ENCODE assay signal across 9 cellular contexts in genomic region chr1:1199961-1200875, GRCh38. TPM values are rescaled to one million over a fixed set of nuclear protein-coding genes. Genes with fewer than 3 reads are reported as not detected.
DNase-seq lines count a peak whose midpoint lies in the region; ATAC-seq and TF ChIP-seq lines count a peak whose summit lies in the region.
"Had no signal": no experiment of that assay in that cellular context is flagged by ENCODE, and none has a peak within 500 bp of the region (broad histone marks: within the 10 kb centered on the region; RNA-seq: fewer than 3 reads in every experiment).

No MANE protein-coding gene starts in this region.

- peaks cover under 1% of the 10 kb centered on the region for H3K27me3 Mint-ChIP-seq in T-helper 2 cell treated with Interferon-gamma antibody and Interleukin-4, amounts not matched to agents 5 μg/mL and 100 μg/mL, for 36 hours (ENCODE audit: low read depth)
- peaks cover 6% of the 10 kb centered on the region for H3K27me3 Mint-ChIP-seq in glutamatergic neuron (ENCODE audit: unreplicated experiment)

- 92% methylated on average over 30 of the region's 31 CpGs for WGBS in smooth muscle cell (ENCODE audit: low lambda C conversion rate)

- H3K36me3 Mint-ChIP-seq in T-helper 2 cell treated with Interferon-gamma antibody and Interleukin-4, amounts not matched to agents 5 μg/mL and 100 μg/mL, for 36 hours (ENCODE audit: low read depth), result peaks cover under 1% of the 10 kb centered on the region
- peaks cover 4% of the 10 kb centered on the region for H3K36me3 Mint-ChIP-seq in glutamatergic neuron (ENCODE audit: unreplicated experiment)

- no peaks in the 10 kb centered on the region for H3F3A ChIP-seq in smooth muscle cell (ENCODE audit: low read depth)

- peak; percentile 37 for DNase-seq in DMS53 (lab: John Stamatoyannopoulos, UW)
- DNase-seq in DMS53 treated with DMSO at 0.1 percent for 48 hours (lab: John Stamatoyannopoulos, UW; ENCODE audit: unreplicated experiment), result no peak
- no peak for DNase-seq in T-helper 2 cell treated with Interferon-gamma antibody and Interleukin-4, amounts not matched to agents 5 μg/mL and 100 μg/mL, for 36 hours (ENCODE audit: low spot score)
- DNase-seq in glutamatergic neuron, result peak; percentile 32
- DNase-seq in smooth muscle cell (lab: John Stamatoyannopoulos, UW; ENCODE audit: unreplicated experiment), result no peak
- DNase-seq in COR-L47 (lab: John Stamatoyannopoulos, UW), result no peak
- DNase-seq: NCI-H226 had no signal

- H2AFZ ChIP-seq in smooth muscle cell (ENCODE audit: low read depth), result no peak overlapping the region

- peak overlapping the region; percentile 69 for H3K27ac Mint-ChIP-seq in T-helper 2 cell treated with Interferon-gamma antibody and Interleukin-4, amounts not matched to agents 5 μg/mL and 100 μg/mL, for 36 hours
- H3K27ac Mint-ChIP-seq in glutamatergic neuron (ENCODE audit: unreplicated experiment), result no peak overlapping the region

- TF ChIP-seq CTCF in glutamatergic neuron (IDR thresholded peaks at IDR 0.05; ENCODE audit: partially characterized antibody, unreplicated experiment) (no peak), smooth muscle cell (IDR thresholded peaks at IDR 0.05; ENCODE audit: borderline replicate concordance, insufficient read depth, poor library complexity, severe bottlenecking) (no peak)

- no peaks in the 10 kb centered on the region for H3K36me3 ChIP-seq in smooth muscle cell (ENCODE audit: low read depth)

- H3K79me2 ChIP-seq in smooth muscle cell (ENCODE audit: low read depth), result no peaks in the 10 kb centered on the region

- no peaks in the 10 kb centered on the region for H3K27me3 ChIP-seq in smooth muscle cell (ENCODE audit: low read depth)

- H3K4me3 Mint-ChIP-seq in T-helper 2 cell treated with Interferon-gamma antibody and Interleukin-4, amounts not matched to agents 5 μg/mL and 100 μg/mL, for 36 hours, result peak overlapping the region; percentile 36
- H3K4me3 Mint-ChIP-seq in glutamatergic neuron (ENCODE audit: unreplicated experiment), result no peak overlapping the region

- H3K4me3 ChIP-seq in smooth muscle cell, result peak overlapping the region; percentile 52

- peaks cover 3% of the 10 kb centered on the region for H3K4me1 Mint-ChIP-seq in T-helper 2 cell treated with Interferon-gamma antibody and Interleukin-4, amounts not matched to agents 5 μg/mL and 100 μg/mL, for 36 hours (ENCODE audit: low read depth)
- no peaks in the 10 kb centered on the region for H3K4me1 Mint-ChIP-seq in glutamatergic neuron (ENCODE audit: low read depth, unreplicated experiment)

- H3K4me2 ChIP-seq in smooth muscle cell, result peak overlapping the region; percentile 81

- ATAC-seq in HG02759 (IDR thresholded peaks at IDR 0.05; ENCODE audit: unreplicated experiment) (no peak), HG02763 (IDR thresholded peaks at IDR 0.05; ENCODE audit: unreplicated experiment) (no peak)

- H3K9ac ChIP-seq in smooth muscle cell (ENCODE audit: low read depth), result peak overlapping the region; percentile 75

- no peaks in the 10 kb centered on the region for H4K20me1 ChIP-seq in smooth muscle cell (ENCODE audit: low read depth)

- H3K9me3 Mint-ChIP-seq in T-helper 2 cell treated with Interferon-gamma antibody and Interleukin-4, amounts not matched to agents 5 μg/mL and 100 μg/mL, for 36 hours, result peaks cover 2% of the 10 kb centered on the region
- H3K9me3 Mint-ChIP-seq in glutamatergic neuron (ENCODE audit: unreplicated experiment), result peaks cover 2% of the 10 kb centered on the region

- peak overlapping the region; percentile 19 for H3K27ac ChIP-seq in smooth muscle cell (ENCODE audit: low read depth)

- no peaks in the 10 kb centered on the region for H3K4me1 ChIP-seq in smooth muscle cell (ENCODE audit: low read depth)

- H3K9me3 ChIP-seq in smooth muscle cell (replicated peaks; ENCODE audit: low read depth), result no peaks in the 10 kb centered on the region

RNA-seq across cellular contexts. Expression of gene TNFRSF18, which starts 6.2 kb away (rescaled TPM):
- total RNA-seq in glutamatergic neuron (ENCODE audit: unreplicated experiment), result 3.0 TPM
- 1.9 and 4.8 TPM in 2 replicates for total RNA-seq in smooth muscle cell
- polyA plus RNA-seq in smooth muscle cell, result 12.2 and 15.8 TPM in 2 replicates

RNA-seq across cellular contexts. Expression of gene TNFRSF4, which starts 13.7 kb away (rescaled TPM):
- total RNA-seq in glutamatergic neuron (ENCODE audit: unreplicated experiment) (0.29 TPM), smooth muscle cell (0.54 TPM in 1 of 2 replicates, not detected in the other)
- polyA plus RNA-seq in smooth muscle cell, result 0.79 TPM in 1 of 2 replicates, not detected in the other

RNA-seq across cellular contexts. Expression of gene TTLL10, which starts 26.5 kb away (rescaled TPM):
- not detected for total RNA-seq in glutamatergic neuron (ENCODE audit: unreplicated experiment)
- total RNA-seq in smooth muscle cell, result not detected in 2 replicates
- polyA plus RNA-seq in smooth muscle cell, result 0.45 TPM in 1 of 2 replicates, not detected in the other

RNA-seq across cellular contexts. Expression of gene SDF4, which starts 31.6 kb away (rescaled TPM):
- total RNA-seq in glutamatergic neuron (ENCODE audit: unreplicated experiment) (89.2 TPM), smooth muscle cell (75.0 and 94.9 TPM in 2 replicates)
- 263 TPM in 2 replicates for polyA plus RNA-seq in smooth muscle cell

RNA-seq across cellular contexts. Expression of gene B3GALT6, which starts 31.8 kb away (rescaled TPM):
- 30.0 TPM for total RNA-seq in glutamatergic neuron (ENCODE audit: unreplicated experiment)
- 12.9 and 15.0 TPM in 2 replicates for total RNA-seq in smooth muscle cell
- 33.2 and 39.3 TPM in 2 replicates for polyA plus RNA-seq in smooth muscle cell

Comparison
In these comparisons a context has a peak if more than half of its experiments do, and no peak if none do; other contexts are left out.
1. DNase-seq: peak in DMS53 (single experiment) and glutamatergic neuron (single experiment); none in DMS53 treated with DMSO at 0.1 percent for 48 hours (single experiment), T-helper 2 cell treated with Interferon-gamma antibody and Interleukin-4, amounts not matched to agents 5 μg/mL and 100 μg/mL, for 36 hours (single experiment), smooth muscle cell (single experiment) and COR-L47 (single experiment).